ENCODE assay signal across 32 cellular contexts in genomic region chr6:133306876-133307275, GRCh38.
"Had no signal": no experiment of that assay in that cellular context is flagged by ENCODE, and none has a peak within 500 bp of the region (broad histone marks: within the 10 kb centered on the region; RNA-seq: fewer than 3 reads in every experiment).

No MANE protein-coding gene starts in this region.

- H3K79me2 ChIP-seq: hepatocyte had no signal

- H3K27ac ChIP-seq: brain microvascular endothelial cell, esophagus muscularis mucosa, foreskin keratinocyte, gastroesophageal sphincter, heart right ventricle, hepatocyte, WERI-Rb-1 had no signal

- DNase-seq: activated B cell treated with CpG ODN at 0.5 μM for 24 hours; activated CD4-positive, alpha-beta T cell treated with anti-CD3 and anti-CD28 coated beads for 48 hours; activated CD4-positive, alpha-beta T cell treated with anti-CD3 and anti-CD28 coated beads, Interleukin-2, amount 50 U/mL, for 1 hour; activated CD4-positive, alpha-beta T cell treated with anti-CD3 and anti-CD28 coated beads, Interleukin-2, amount 50 U/mL, for 48 hours; activated CD8-positive, alpha-beta memory T cell treated with anti-CD3 and anti-CD28 coated beads for 24 hours; activated CD8-positive, alpha-beta T cell treated with anti-CD3 and anti-CD28 coated beads for 36 hours; activated effector memory CD4-positive, alpha-beta T cell treated with Interleukin-2 at 50 U/mL for 16 hours; activated gamma-delta T cell treated with Interleukin-2 at 50 U/mL for 16 hours; activated naive CD4-positive, alpha-beta T cell treated with anti-CD3 and anti-CD28 coated beads, Interleukin-2, amount 50 U/mL, for 16 hours; activated naive CD4-positive, alpha-beta T cell treated with Interleukin-2 at 50 U/mL for 16 hours; activated T-cell treated with anti-CD3 and anti-CD28 coated beads, Interleukin-2, amount 50 U/mL, for 4 hours; amniotic stem cell; anterior cingulate cortex; brain microvascular endothelial cell; cortex of kidney; dermis blood vessel endothelial cell; effector CD4-positive, alpha-beta T cell; effector memory CD8-positive, alpha-beta T cell; erythroblast; foreskin keratinocyte; heart right ventricle; T-helper 17 cell; T1000; WERI-Rb-1 had no signal

- H2AFZ ChIP-seq: hepatocyte had no signal

- H3K27me3 Mint-ChIP-seq: activated naive CD8-positive, alpha-beta T cell; central memory CD8-positive, alpha-beta T cell; effector memory CD8-positive, alpha-beta T cell; T-helper 17 cell had no signal

- H3K36me3 Mint-ChIP-seq: activated naive CD8-positive, alpha-beta T cell had no signal

- H3K36me3 ChIP-seq: brain microvascular endothelial cell, esophagus muscularis mucosa, gastroesophageal sphincter, heart right ventricle, WERI-Rb-1 had no signal

- H3K4me3 ChIP-seq: esophagus muscularis mucosa, gastroesophageal sphincter, heart right ventricle, hepatocyte had no signal

- H3K4me2 ChIP-seq: hepatocyte had no signal

- H3K4me1 Mint-ChIP-seq: activated B cell treated with CpG ODN at 0.5 μM for 24 hours; activated T-helper 17 cell treated with anti-CD3 and anti-CD28 coated beads, Interleukin-2, amount 50 U/mL, for 72 hours; central memory CD8-positive, alpha-beta T cell; T-helper 17 cell had no signal

- H3K4me3 Mint-ChIP-seq: activated B cell treated with CpG ODN at 0.5 μM for 24 hours; activated CD8-positive, alpha-beta T cell treated with anti-CD3 and anti-CD28 coated beads for 36 hours; activated naive CD8-positive, alpha-beta T cell; activated T-cell treated with anti-CD3 and anti-CD28 coated beads, Interleukin-2, amount 50 U/mL, for 4 hours; activated T-helper 17 cell treated with anti-CD3 and anti-CD28 coated beads, Interleukin-2, amount 50 U/mL, for 72 hours; central memory CD8-positive, alpha-beta T cell; effector memory CD8-positive, alpha-beta T cell; T-helper 17 cell; T-helper 2 cell treated with Interferon-gamma antibody and Interleukin-4, amounts not matched to agents 5 μg/mL and 100 μg/mL, for 36 hours had no signal

- H3K9me3 ChIP-seq: esophagus muscularis mucosa, gastroesophageal sphincter, heart right ventricle had no signal

- H3K27me3 ChIP-seq: brain microvascular endothelial cell, esophagus muscularis mucosa, foreskin keratinocyte, gastroesophageal sphincter, heart right ventricle, hepatocyte had no signal

- H3K9me3 Mint-ChIP-seq: activated CD8-positive, alpha-beta T cell treated with anti-CD3 and anti-CD28 coated beads for 36 hours; activated T-cell treated with anti-CD3 and anti-CD28 coated beads, Interleukin-2, amount 50 U/mL, for 4 hours; activated T-helper 17 cell treated with anti-CD3 and anti-CD28 coated beads, Interleukin-2, amount 50 U/mL, for 72 hours; T-helper 2 cell treated with Interferon-gamma antibody and Interleukin-4, amounts not matched to agents 5 μg/mL and 100 μg/mL, for 36 hours had no signal

- H3K4me1 ChIP-seq: esophagus muscularis mucosa, foreskin keratinocyte, gastroesophageal sphincter had no signal

- ATAC-seq: activated CD4-positive, CD25-positive, alpha-beta regulatory T cell treated with anti-CD3 and anti-CD28 coated beads, Interleukin-2, amount 50 U/mL, for 24 hours; activated CD8-positive, alpha-beta T cell treated with anti-CD3 and anti-CD28 coated beads for 36 hours; activated T-cell treated with anti-CD3 and anti-CD28 coated beads, Interleukin-2, amount 50 U/mL, for 4 hours; activated T-helper 17 cell treated with anti-CD3 and anti-CD28 coated beads, Interleukin-2, amount 50 U/mL, for 72 hours; effector memory CD8-positive, alpha-beta T cell; foreskin keratinocyte; gastroesophageal sphincter; heart right ventricle; T-helper 17 cell had no signal

- H3K27ac Mint-ChIP-seq: activated B cell treated with CpG ODN at 0.5 μM for 24 hours; activated CD8-positive, alpha-beta T cell treated with anti-CD3 and anti-CD28 coated beads for 36 hours; activated naive CD8-positive, alpha-beta T cell; activated T-helper 17 cell treated with anti-CD3 and anti-CD28 coated beads, Interleukin-2, amount 50 U/mL, for 72 hours; effector memory CD8-positive, alpha-beta T cell; T-helper 17 cell; T-helper 2 cell treated with Interferon-gamma antibody and Interleukin-4, amounts not matched to agents 5 μg/mL and 100 μg/mL, for 36 hours had no signal
